In genomic region chr7:35623381-35623780, GRCh38 we compare ENCODE assay signal across 14 cellular contexts.
DNase-seq lines count a peak whose midpoint lies in the region.
"Had no signal": no experiment of that assay in that cellular context is flagged by ENCODE, and none has a peak within 500 bp of the region (broad histone marks: within the 10 kb centered on the region; RNA-seq: fewer than 3 reads in every experiment).

No MANE protein-coding gene starts in this region.

- DNase-seq in NCI-H2196 (lab: John Stamatoyannopoulos, UW; ENCODE audit: unreplicated experiment) (peak; percentile 13), NCI-H2196 treated with DMSO at 0.1 percent for 48 hours (lab: John Stamatoyannopoulos, UW; ENCODE audit: unreplicated experiment) (no peak), NCI-H146 (lab: John Stamatoyannopoulos, UW) (peak; percentile 40), NCI-H345 (lab: John Stamatoyannopoulos, UW) (peak; percentile 66), NCI-H187 (lab: John Stamatoyannopoulos, UW) (no peak), anterior cingulate cortex (lab: John Stamatoyannopoulos, UW) (no peak), OCI-M2 (lab: John Stamatoyannopoulos, UW; ENCODE audit: unreplicated experiment) (no peak)
- DNase-seq: C1 segment of cervical spinal cord, IMR-90, Karpas-422, MG63, NCI-H2227 treated with DMSO at 0.1 percent for 48 hours, NCI-H774, T-helper 9 cell had no signal

Comparison
In these comparisons a context has a peak if more than half of its experiments do, and no peak if none do; other contexts are left out.
1. DNase-seq: peak in NCI-H2196 (single experiment), NCI-H146 (single experiment) and NCI-H345 (single experiment); none in NCI-H2196 treated with DMSO at 0.1 percent for 48 hours (single experiment), NCI-H187 (0 of 2), anterior cingulate cortex (0 of 58) and OCI-M2 (single experiment).